In the genomic region with DNA sequence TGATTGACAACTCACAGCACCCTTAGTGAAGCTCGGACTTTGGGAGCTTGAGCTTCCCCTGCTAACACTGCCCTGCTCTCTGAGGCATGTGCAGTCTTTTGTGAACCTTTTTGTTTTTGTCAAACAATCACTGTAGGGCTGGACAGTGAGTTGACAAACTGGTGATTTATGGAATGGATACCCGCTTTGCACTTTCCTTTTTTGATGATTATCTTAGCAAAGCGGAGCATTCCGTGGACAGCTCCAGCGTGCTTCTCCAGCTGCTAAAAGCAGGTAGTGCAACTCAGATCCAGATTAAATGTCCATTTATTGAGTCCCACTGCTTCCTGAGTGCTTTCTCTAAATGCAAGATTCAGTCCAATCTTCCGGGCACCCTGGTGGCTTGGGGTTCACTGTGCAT, we compare ENCODE assay signal across 17 cellular contexts.
"Had no signal": no experiment of that assay in that cellular context is flagged by ENCODE, and none has a peak within 500 bp of the region (broad histone marks: within the 10 kb centered on the region; RNA-seq: fewer than 3 reads in every experiment).

No MANE protein-coding gene starts in this region.

- H3K4me1 ChIP-seq: stomach, uterus had no signal

- FAIRE-seq: colon, endothelial cell of umbilical vein, small intestine had no signal

- ATAC-seq: left lobe of liver; naive thymus-derived CD4-positive, alpha-beta T cell; right cardiac atrium had no signal

- DNase-seq: mammary epithelial cell; naive thymus-derived CD4-positive, alpha-beta T cell; nephron progenitor cell; right cardiac atrium; small intestine; stimulated activated CD4-positive, alpha-beta T cell treated with anti-CD3 and anti-CD28 coated beads, Interleukin-12 subunit alpha, Interleukin-12 subunit beta, amount 100 ng/mL, for 4 hours; stimulated activated naive CD4-positive, alpha-beta T cell; stomach; substantia nigra; uterus had no signal

- H3K4me1 Mint-ChIP-seq: naive thymus-derived CD4-positive, alpha-beta T cell had no signal

- H3K9me3 ChIP-seq: stomach, thoracic aorta, uterus had no signal

- H3K79me2 ChIP-seq: hepatocyte had no signal

- H3K36me3 Mint-ChIP-seq: naive thymus-derived CD4-positive, alpha-beta T cell; type B pancreatic cell had no signal

- H3K27me3 Mint-ChIP-seq: dendritic cell treated with granulocyte-macrophage colony-stimulating factor and Interleukin-4, amounts not matched to agents 40 ng/mL and 50 ng/mL, for 4 days had no signal

- H3K9me3 Mint-ChIP-seq: nephron progenitor cell, type B pancreatic cell had no signal

- H2AFZ ChIP-seq: hepatocyte had no signal

- H3K36me3 ChIP-seq: stomach, thoracic aorta, uterus had no signal

- H3K27ac ChIP-seq: hepatocyte, stomach, thoracic aorta, uterus had no signal

- H3K27me3 ChIP-seq: hepatocyte, uterus had no signal

- H3K4me2 ChIP-seq: hepatocyte had no signal

- H3K4me3 Mint-ChIP-seq: dendritic cell treated with granulocyte-macrophage colony-stimulating factor and Interleukin-4, amounts not matched to agents 40 ng/mL and 50 ng/mL, for 4 days; naive thymus-derived CD4-positive, alpha-beta T cell; nephron progenitor cell; type B pancreatic cell had no signal

- H3K27ac Mint-ChIP-seq: dendritic cell treated with granulocyte-macrophage colony-stimulating factor and Interleukin-4, amounts not matched to agents 40 ng/mL and 50 ng/mL, for 4 days; naive thymus-derived CD4-positive, alpha-beta T cell; nephron progenitor cell; type B pancreatic cell had no signal

- H3K4me3 ChIP-seq: hepatocyte, stomach, thoracic aorta, uterus had no signal
